In the genomic region with DNA sequence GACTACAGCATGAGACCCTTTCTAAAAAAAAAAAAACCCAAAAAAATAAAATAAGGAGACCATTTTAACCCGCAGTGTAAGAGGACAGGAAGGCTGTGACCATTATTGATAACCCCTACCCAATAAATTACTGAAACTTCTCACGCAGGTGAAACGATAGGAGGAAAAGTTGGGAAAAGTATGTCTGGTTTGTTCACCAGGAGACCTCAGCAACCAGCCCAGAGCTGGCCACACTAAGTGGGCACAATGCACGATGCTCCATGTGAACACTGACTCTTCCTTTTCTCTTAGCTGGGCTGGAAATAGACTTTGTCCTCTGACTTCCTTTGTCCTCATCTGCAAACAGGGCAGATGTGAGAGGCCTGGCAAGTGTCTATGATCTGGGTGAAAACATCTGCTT, we compare ENCODE assay signal across 11 cellular contexts.
"Had no signal": no experiment of that assay in that cellular context is flagged by ENCODE, and none has a peak within 500 bp of the region (broad histone marks: within the 10 kb centered on the region; RNA-seq: fewer than 3 reads in every experiment).

No MANE protein-coding gene starts in this region.

- ATAC-seq: HCT116 had no signal

- H3K4me3 Mint-ChIP-seq: HFFc6, IgD-negative memory B cell had no signal

- DNase-seq: GM23248, GOT3, H7, HFFc6, Karpas-422, KBM-7 had no signal

- H3K4me1 ChIP-seq: HAP-1 had no signal

- H3K9me3 ChIP-seq: HAP-1 had no signal

- H3K4me3 ChIP-seq: GM23248, HAP-1 had no signal

- H3K27ac Mint-ChIP-seq: HFFc6, IgD-negative memory B cell had no signal

- FAIRE-seq: HTR-8/SVneo had no signal

- H3K36me3 Mint-ChIP-seq: IgD-negative memory B cell had no signal

- H3K36me3 ChIP-seq: HAP-1 had no signal

- H3K27ac ChIP-seq: GM23248, KMS-11 had no signal

- H3K4me1 Mint-ChIP-seq: IgD-negative memory B cell had no signal
